ENCODE assay signal across 8 cellular contexts in the genomic region with DNA sequence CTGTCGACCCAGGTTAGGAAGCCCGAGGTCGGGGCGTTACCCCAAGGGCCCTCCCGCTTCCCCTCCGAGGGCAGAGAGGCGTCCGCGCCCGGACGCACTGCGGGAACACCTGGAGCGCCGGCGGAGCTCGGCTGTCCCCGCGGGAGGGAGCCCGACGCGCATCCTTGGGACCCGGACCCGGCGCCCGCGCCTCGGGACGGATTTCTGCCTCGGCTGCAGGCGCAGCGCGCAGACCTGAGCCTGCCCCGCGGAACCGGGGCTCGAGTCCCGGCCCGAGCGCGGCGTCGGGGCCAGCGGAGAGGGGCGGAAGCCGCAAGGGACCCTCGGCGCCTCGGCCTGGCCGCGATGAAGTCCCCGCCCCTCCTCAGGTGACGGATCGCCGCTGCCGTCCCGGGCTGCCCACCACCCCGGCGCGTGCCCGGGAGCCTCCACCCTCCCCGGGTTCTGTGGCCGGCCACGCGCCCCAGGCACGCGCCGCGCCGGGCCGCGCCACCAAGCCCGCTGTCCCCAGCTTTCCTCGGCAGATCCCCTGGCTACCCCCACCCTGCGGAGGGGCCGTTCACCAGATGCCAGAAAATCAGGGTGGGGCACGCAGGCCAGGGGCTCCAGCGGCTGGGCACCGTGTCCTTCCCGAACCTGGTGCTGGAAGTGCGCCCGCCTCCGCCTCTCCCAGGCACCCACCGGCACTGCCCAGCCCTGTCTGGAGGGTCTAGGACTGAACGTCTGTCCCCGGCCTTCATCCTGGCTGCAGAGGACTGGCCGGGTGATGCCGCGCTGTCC. TPM values are rescaled to one million over a fixed set of nuclear protein-coding genes. Genes with fewer than 3 reads are reported as not detected.
DNase-seq lines count a peak whose midpoint lies in the region; ATAC-seq and TF ChIP-seq lines count a peak whose summit lies in the region.

No MANE protein-coding gene starts in this region.

- H4K20me1 ChIP-seq in DND-41 (ENCODE audit: insufficient read depth, low read length): no peaks in the 10 kb centered on the region

- H3K9me3 Mint-ChIP-seq in activated T-helper 17 cell treated with anti-CD3 and anti-CD28 coated beads, Interleukin-2, amount 50 U/mL, for 72 hours: no peaks in the 10 kb centered on the region

- no peaks in the 10 kb centered on the region for H3K27me3 ChIP-seq in DND-41 (ENCODE audit: insufficient read depth, low read length, poor library complexity)
- H3K27me3 ChIP-seq in stomach smooth muscle (ENCODE audit: control insufficient read depth in 1 of 2, insufficient read depth in 2 of 2, low read length in 2 of 2): peaks cover 45 to 62% of the 10 kb centered on the region in 2 donors

- H3K4me1 ChIP-seq in DND-41 (ENCODE audit: insufficient read depth, low read length) (peaks cover 44% of the 10 kb centered on the region), stomach smooth muscle (ENCODE audit: control insufficient read depth, insufficient read depth, low read length) (peaks cover 15% of the 10 kb centered on the region)

- peak; percentile 4 for DNase-seq in DND-41
- peak; percentile 73 for DNase-seq in iPS-NIHi11 (ENCODE audit: low spot score)
- DNase-seq in amniotic stem cell (lab: John Stamatoyannopoulos, UW): no peak
- no peak for DNase-seq in NCI-H2107 (lab: John Stamatoyannopoulos, UW)
- DNase-seq in OCI-M2 (lab: John Stamatoyannopoulos, UW; ENCODE audit: unreplicated experiment): no peak

- no peak for TF ChIP-seq CTCF in DND-41 (IDR thresholded peaks at IDR 0.05; ENCODE audit: borderline replicate concordance, extremely low read depth, low read length, poor library complexity, severe bottlenecking)

- ATAC-seq in DND-41 (ENCODE audit: insufficient read depth, low read depth) (no peak), HG02642 (IDR thresholded peaks at IDR 0.05; ENCODE audit: poor library complexity, unreplicated experiment) (peak; percentile 26)
- ATAC-seq in activated T-helper 17 cell treated with anti-CD3 and anti-CD28 coated beads, Interleukin-2, amount 50 U/mL, for 72 hours (replicated peaks): peak; percentile 31

- peak overlapping the region; percentile 88; the same call in 1 of the 2 replicates for H3K27ac ChIP-seq in DND-41 (ENCODE audit: low read length)
- H3K27ac ChIP-seq in stomach smooth muscle (ENCODE audit: low read length): no peak overlapping the region

- H3K27me3 Mint-ChIP-seq in activated T-helper 17 cell treated with anti-CD3 and anti-CD28 coated beads, Interleukin-2, amount 50 U/mL, for 72 hours: no peaks in the 10 kb centered on the region

- H3K4me3 ChIP-seq in DND-41 (ENCODE audit: low read depth in 1 of 2, low read length in 2 of 2) (peak overlapping the region in 1 of 2 experiments; percentile 74; a peak in 2 of 4 replicates), stomach smooth muscle (ENCODE audit: low read length in 2 of 2) (peak overlapping the region; percentile 50 to 55)

- peak overlapping the region; percentile 92 for H3K4me2 ChIP-seq in DND-41 (ENCODE audit: insufficient read depth, low read length)

- H2AFZ ChIP-seq in DND-41 (ENCODE audit: low read depth, low read length): peak overlapping the region; percentile 86

- H3K36me3 ChIP-seq in DND-41 (ENCODE audit: insufficient read depth, low read length) (no peaks in the 10 kb centered on the region), stomach smooth muscle (ENCODE audit: control insufficient read depth in 2 of 2, insufficient read depth in 2 of 2, low read length in 2 of 2) (no peaks in the 10 kb centered on the region)

- H3K9ac ChIP-seq in DND-41 (ENCODE audit: low read depth, low read length): peak overlapping the region; percentile 72
- no peak overlapping the region for H3K9ac ChIP-seq in stomach smooth muscle (ENCODE audit: low read length in 2 of 2)

- H3K27ac Mint-ChIP-seq in activated T-helper 17 cell treated with anti-CD3 and anti-CD28 coated beads, Interleukin-2, amount 50 U/mL, for 72 hours: peak overlapping the region; percentile 93

- H3K9me3 ChIP-seq in DND-41 (ENCODE audit: insufficient read depth, low read length, severe bottlenecking) (no peaks in the 10 kb centered on the region), stomach smooth muscle (ENCODE audit: control insufficient read depth in 2 of 2, low read length in 2 of 2) (peaks cover 3 to 5% of the 10 kb centered on the region in 2 donors)

- peak overlapping the region; percentile 97 for H3K4me3 Mint-ChIP-seq in activated T-helper 17 cell treated with anti-CD3 and anti-CD28 coated beads, Interleukin-2, amount 50 U/mL, for 72 hours

- peaks cover 15% of the 10 kb centered on the region for H3K4me1 Mint-ChIP-seq in activated T-helper 17 cell treated with anti-CD3 and anti-CD28 coated beads, Interleukin-2, amount 50 U/mL, for 72 hours

- H3K36me3 Mint-ChIP-seq in activated T-helper 17 cell treated with anti-CD3 and anti-CD28 coated beads, Interleukin-2, amount 50 U/mL, for 72 hours (ENCODE audit: low read depth): no peaks in the 10 kb centered on the region

- H3K79me2 ChIP-seq in DND-41 (ENCODE audit: insufficient read depth, low read length): peaks cover 42% of the 10 kb centered on the region

RNA-seq across cellular contexts. Expression of a gene that starts 0.4 kb away (rescaled TPM):
- 10 to 100 TPM; 10.9 to 15.7 TPM for total RNA-seq in activated T-helper 17 cell treated with anti-CD3 and anti-CD28 coated beads, Interleukin-2, amount 50 U/mL, for 72 hours

RNA-seq across cellular contexts. Expression of a gene that starts 23.2 kb away (rescaled TPM):
- 10 to 100 TPM; 22.8 to 23.7 TPM for total RNA-seq in activated T-helper 17 cell treated with anti-CD3 and anti-CD28 coated beads, Interleukin-2, amount 50 U/mL, for 72 hours

RNA-seq across cellular contexts. Expression of a gene that starts 23.4 kb away (rescaled TPM):
- total RNA-seq in activated T-helper 17 cell treated with anti-CD3 and anti-CD28 coated beads, Interleukin-2, amount 50 U/mL, for 72 hours: 10 to 100 TPM; 72.7 to 81.0 TPM

RNA-seq across cellular contexts. Expression of a gene that starts 52.1 kb away (rescaled TPM):
- 10 to 100 TPM; 36.6 to 40.7 TPM for total RNA-seq in activated T-helper 17 cell treated with anti-CD3 and anti-CD28 coated beads, Interleukin-2, amount 50 U/mL, for 72 hours

RNA-seq across cellular contexts. Expression of a gene that starts 52.8 kb away (rescaled TPM):
- 100 to 1,000 TPM in 1 of 2 donors, 10 to 100 TPM in 1; 77.5 to 103 TPM for total RNA-seq in activated T-helper 17 cell treated with anti-CD3 and anti-CD28 coated beads, Interleukin-2, amount 50 U/mL, for 72 hours

Comparison
In these comparisons a context has a peak if more than half of its experiments do, and no peak if none do; other contexts are left out.
1. DNase-seq: peak in DND-41 (single experiment) and iPS-NIHi11 (single experiment); none in amniotic stem cell (single experiment), NCI-H2107 (single experiment) and OCI-M2 (single experiment).